In the genomic region with DNA sequence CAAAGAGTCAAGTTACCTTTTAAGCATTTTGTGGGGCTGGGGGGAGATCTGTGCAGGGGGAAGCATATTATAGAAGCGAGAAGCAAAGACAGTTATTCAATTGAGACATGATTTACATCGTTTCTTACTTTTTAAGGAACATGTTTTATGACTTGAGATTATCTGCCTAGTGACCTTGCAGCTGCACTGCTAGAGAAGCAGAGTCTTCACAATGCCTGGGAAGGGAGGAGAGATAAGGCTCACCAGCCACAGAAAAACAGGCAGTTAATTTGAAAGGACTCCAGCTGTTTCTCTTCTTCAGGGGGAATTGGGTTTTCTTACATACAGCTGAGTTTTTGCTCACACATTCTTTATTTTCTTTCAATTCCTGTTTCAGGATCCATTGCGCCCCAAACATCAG, we compare ENCODE assay signal across 1 cellular context.
TF ChIP-seq lines count a peak whose summit lies in the region.

No MANE protein-coding gene starts in this region.

TF ChIP-seq in K562, 482 proteins besides CTCF, POLR2A, EP300 and RAD21 (continued from another document and continues in another):
- TF ChIP-seq, protein P1, sequence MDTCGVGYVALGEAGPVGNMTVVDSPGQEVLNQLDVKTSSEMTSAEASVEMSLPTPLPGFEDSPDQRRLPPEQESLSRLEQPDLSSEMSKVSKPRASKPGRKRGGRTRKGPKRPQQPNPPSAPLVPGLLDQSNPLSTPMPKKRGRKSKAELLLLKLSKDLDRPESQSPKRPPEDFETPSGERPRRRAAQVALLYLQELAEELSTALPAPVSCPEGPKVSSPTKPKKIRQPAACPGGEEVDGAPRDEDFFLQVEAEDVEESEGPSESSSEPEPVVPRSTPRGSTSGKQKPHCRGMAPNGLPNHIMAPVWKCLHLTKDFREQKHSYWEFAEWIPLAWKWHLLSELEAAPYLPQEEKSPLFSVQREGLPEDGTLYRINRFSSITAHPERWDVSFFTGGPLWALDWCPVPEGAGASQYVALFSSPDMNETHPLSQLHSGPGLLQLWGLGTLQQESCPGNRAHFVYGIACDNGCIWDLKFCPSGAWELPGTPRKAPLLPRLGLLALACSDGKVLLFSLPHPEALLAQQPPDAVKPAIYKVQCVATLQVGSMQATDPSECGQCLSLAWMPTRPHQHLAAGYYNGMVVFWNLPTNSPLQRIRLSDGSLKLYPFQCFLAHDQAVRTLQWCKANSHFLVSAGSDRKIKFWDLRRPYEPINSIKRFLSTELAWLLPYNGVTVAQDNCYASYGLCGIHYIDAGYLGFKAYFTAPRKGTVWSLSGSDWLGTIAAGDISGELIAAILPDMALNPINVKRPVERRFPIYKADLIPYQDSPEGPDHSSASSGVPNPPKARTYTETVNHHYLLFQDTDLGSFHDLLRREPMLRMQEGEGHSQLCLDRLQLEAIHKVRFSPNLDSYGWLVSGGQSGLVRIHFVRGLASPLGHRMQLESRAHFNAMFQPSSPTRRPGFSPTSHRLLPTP (IDR thresholded peaks at IDR 0.05; ENCODE audit: borderline replicate concordance, extremely low read depth, insufficient read length) = no peak
- TF ChIP-seq, protein P2, sequence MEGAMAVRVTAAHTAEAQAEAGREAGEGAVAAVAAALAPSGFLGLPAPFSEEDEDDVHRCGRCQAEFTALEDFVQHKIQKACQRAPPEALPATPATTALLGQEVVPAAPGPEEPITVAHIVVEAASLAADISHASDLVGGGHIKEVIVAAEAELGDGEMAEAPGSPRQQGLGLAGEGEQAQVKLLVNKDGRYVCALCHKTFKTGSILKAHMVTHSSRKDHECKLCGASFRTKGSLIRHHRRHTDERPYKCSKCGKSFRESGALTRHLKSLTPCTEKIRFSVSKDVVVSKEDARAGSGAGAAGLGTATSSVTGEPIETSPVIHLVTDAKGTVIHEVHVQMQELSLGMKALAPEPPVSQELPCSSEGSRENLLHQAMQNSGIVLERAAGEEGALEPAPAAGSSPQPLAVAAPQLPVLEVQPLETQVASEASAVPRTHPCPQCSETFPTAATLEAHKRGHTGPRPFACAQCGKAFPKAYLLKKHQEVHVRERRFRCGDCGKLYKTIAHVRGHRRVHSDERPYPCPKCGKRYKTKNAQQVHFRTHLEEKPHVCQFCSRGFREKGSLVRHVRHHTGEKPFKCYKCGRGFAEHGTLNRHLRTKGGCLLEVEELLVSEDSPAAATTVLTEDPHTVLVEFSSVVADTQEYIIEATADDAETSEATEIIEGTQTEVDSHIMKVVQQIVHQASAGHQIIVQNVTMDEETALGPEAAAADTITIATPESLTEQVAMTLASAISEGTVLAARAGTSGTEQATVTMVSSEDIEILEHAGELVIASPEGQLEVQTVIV (CRISPR knock-in tag; IDR thresholded peaks at IDR 0.05; ENCODE audit: borderline replicate concordance) = no peak
- TF ChIP-seq, protein P3, sequence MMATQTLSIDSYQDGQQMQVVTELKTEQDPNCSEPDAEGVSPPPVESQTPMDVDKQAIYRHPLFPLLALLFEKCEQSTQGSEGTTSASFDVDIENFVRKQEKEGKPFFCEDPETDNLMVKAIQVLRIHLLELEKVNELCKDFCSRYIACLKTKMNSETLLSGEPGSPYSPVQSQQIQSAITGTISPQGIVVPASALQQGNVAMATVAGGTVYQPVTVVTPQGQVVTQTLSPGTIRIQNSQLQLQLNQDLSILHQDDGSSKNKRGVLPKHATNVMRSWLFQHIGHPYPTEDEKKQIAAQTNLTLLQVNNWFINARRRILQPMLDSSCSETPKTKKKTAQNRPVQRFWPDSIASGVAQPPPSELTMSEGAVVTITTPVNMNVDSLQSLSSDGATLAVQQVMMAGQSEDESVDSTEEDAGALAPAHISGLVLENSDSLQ (IDR thresholded peaks at IDR 0.05) = peak; percentile 79
- TF ChIP-seq, protein P4, sequence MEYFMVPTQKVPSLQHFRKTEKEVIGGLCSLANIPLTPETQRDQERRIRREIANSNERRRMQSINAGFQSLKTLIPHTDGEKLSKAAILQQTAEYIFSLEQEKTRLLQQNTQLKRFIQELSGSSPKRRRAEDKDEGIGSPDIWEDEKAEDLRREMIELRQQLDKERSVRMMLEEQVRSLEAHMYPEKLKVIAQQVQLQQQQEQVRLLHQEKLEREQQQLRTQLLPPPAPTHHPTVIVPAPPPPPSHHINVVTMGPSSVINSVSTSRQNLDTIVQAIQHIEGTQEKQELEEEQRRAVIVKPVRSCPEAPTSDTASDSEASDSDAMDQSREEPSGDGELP (CRISPR knock-in tag; IDR thresholded peaks at IDR 0.05; ENCODE audit: borderline replicate concordance) = peak; percentile 74
- TF ChIP-seq PML (IDR thresholded peaks at IDR 0.05; ENCODE audit: low read length) (peak; percentile 78), TRIM24 (IDR thresholded peaks at IDR 0.05) (peak; percentile 68 to 74), ZNF436 (CRISPR knock-in tag; IDR thresholded peaks at IDR 0.05) (no peak), SMAD3 (CRISPR knock-in tag; conservative IDR thresholded peaks at IDR 0.05) (no peak), KDM1A (IDR thresholded peaks at IDR 0.05) (peak; percentile 15 to 64), CBFA2T2 (conservative IDR thresholded peaks at IDR 0.05) (peak; percentile 91), FOXJ2 (tag; IDR thresholded peaks at IDR 0.05) (no peak), CREM (IDR thresholded peaks at IDR 0.05; ENCODE audit: low read depth) (peak; percentile 22; the same call in 1 of the 2 replicates), DPF2 (IDR thresholded peaks at IDR 0.05) (peak; percentile 84), DACH1 (IDR thresholded peaks at IDR 0.05; ENCODE audit: partially characterized antibody) (peak; percentile 85), BHLHE40 (IDR thresholded peaks at IDR 0.05; ENCODE audit: low read length) (no peak), HDAC1 (IDR thresholded peaks at IDR 0.05) (peak in 1 of 2 experiments; percentile 20; a peak in 1 of 4 replicates), FOXM1 (IDR thresholded peaks at IDR 0.05; ENCODE audit: low read depth) (0 out of 2 replicates have a peak, but pooled peaks have one; percentile 14), FOXM1 (CRISPR knock-in tag; IDR thresholded peaks at IDR 0.05; ENCODE audit: low read depth) (no peak), GATAD2B (IDR thresholded peaks at IDR 0.05; ENCODE audit: borderline replicate concordance) (peak; percentile 36; the same call in 1 of the 2 replicates), NEUROD1 (IDR thresholded peaks at IDR 0.05; ENCODE audit: borderline replicate concordance, low read depth, low read length, partially characterized antibody) (no peak), PTBP1 (IDR thresholded peaks at IDR 0.05; ENCODE audit: low read depth, low read length) (no peak)
- TF ChIP-seq, protein P5, sequence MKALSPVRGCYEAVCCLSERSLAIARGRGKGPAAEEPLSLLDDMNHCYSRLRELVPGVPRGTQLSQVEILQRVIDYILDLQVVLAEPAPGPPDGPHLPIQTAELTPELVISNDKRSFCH (CRISPR knock-in tag; IDR thresholded peaks at IDR 0.05) = no peak
- TF ChIP-seq, protein P5 (tag; IDR thresholded peaks at IDR 0.05) = no peak
- TF ChIP-seq, protein P6, sequence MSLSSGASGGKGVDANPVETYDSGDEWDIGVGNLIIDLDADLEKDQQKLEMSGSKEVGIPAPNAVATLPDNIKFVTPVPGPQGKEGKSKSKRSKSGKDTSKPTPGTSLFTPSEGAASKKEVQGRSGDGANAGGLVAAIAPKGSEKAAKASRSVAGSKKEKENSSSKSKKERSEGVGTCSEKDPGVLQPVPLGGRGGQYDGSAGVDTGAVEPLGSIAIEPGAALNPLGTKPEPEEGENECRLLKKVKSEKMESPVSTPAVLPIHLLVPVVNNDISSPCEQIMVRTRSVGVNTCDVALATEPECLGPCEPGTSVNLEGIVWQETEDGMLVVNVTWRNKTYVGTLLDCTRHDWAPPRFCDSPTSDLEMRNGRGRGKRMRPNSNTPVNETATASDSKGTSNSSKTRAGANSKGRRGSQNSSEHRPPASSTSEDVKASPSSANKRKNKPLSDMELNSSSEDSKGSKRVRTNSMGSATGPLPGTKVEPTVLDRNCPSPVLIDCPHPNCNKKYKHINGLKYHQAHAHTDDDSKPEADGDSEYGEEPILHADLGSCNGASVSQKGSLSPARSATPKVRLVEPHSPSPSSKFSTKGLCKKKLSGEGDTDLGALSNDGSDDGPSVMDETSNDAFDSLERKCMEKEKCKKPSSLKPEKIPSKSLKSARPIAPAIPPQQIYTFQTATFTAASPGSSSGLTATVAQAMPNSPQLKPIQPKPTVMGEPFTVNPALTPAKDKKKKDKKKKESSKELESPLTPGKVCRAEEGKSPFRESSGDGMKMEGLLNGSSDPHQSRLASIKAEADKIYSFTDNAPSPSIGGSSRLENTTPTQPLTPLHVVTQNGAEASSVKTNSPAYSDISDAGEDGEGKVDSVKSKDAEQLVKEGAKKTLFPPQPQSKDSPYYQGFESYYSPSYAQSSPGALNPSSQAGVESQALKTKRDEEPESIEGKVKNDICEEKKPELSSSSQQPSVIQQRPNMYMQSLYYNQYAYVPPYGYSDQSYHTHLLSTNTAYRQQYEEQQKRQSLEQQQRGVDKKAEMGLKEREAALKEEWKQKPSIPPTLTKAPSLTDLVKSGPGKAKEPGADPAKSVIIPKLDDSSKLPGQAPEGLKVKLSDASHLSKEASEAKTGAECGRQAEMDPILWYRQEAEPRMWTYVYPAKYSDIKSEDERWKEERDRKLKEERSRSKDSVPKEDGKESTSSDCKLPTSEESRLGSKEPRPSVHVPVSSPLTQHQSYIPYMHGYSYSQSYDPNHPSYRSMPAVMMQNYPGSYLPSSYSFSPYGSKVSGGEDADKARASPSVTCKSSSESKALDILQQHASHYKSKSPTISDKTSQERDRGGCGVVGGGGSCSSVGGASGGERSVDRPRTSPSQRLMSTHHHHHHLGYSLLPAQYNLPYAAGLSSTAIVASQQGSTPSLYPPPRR (CRISPR knock-in tag; IDR thresholded peaks at IDR 0.05; ENCODE audit: borderline replicate concordance) = no peak
- TF ChIP-seq, protein P7, sequence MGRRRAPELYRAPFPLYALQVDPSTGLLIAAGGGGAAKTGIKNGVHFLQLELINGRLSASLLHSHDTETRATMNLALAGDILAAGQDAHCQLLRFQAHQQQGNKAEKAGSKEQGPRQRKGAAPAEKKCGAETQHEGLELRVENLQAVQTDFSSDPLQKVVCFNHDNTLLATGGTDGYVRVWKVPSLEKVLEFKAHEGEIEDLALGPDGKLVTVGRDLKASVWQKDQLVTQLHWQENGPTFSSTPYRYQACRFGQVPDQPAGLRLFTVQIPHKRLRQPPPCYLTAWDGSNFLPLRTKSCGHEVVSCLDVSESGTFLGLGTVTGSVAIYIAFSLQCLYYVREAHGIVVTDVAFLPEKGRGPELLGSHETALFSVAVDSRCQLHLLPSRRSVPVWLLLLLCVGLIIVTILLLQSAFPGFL (CRISPR knock-in tag; IDR thresholded peaks at IDR 0.05) = no peak
- TF ChIP-seq, protein P8, sequence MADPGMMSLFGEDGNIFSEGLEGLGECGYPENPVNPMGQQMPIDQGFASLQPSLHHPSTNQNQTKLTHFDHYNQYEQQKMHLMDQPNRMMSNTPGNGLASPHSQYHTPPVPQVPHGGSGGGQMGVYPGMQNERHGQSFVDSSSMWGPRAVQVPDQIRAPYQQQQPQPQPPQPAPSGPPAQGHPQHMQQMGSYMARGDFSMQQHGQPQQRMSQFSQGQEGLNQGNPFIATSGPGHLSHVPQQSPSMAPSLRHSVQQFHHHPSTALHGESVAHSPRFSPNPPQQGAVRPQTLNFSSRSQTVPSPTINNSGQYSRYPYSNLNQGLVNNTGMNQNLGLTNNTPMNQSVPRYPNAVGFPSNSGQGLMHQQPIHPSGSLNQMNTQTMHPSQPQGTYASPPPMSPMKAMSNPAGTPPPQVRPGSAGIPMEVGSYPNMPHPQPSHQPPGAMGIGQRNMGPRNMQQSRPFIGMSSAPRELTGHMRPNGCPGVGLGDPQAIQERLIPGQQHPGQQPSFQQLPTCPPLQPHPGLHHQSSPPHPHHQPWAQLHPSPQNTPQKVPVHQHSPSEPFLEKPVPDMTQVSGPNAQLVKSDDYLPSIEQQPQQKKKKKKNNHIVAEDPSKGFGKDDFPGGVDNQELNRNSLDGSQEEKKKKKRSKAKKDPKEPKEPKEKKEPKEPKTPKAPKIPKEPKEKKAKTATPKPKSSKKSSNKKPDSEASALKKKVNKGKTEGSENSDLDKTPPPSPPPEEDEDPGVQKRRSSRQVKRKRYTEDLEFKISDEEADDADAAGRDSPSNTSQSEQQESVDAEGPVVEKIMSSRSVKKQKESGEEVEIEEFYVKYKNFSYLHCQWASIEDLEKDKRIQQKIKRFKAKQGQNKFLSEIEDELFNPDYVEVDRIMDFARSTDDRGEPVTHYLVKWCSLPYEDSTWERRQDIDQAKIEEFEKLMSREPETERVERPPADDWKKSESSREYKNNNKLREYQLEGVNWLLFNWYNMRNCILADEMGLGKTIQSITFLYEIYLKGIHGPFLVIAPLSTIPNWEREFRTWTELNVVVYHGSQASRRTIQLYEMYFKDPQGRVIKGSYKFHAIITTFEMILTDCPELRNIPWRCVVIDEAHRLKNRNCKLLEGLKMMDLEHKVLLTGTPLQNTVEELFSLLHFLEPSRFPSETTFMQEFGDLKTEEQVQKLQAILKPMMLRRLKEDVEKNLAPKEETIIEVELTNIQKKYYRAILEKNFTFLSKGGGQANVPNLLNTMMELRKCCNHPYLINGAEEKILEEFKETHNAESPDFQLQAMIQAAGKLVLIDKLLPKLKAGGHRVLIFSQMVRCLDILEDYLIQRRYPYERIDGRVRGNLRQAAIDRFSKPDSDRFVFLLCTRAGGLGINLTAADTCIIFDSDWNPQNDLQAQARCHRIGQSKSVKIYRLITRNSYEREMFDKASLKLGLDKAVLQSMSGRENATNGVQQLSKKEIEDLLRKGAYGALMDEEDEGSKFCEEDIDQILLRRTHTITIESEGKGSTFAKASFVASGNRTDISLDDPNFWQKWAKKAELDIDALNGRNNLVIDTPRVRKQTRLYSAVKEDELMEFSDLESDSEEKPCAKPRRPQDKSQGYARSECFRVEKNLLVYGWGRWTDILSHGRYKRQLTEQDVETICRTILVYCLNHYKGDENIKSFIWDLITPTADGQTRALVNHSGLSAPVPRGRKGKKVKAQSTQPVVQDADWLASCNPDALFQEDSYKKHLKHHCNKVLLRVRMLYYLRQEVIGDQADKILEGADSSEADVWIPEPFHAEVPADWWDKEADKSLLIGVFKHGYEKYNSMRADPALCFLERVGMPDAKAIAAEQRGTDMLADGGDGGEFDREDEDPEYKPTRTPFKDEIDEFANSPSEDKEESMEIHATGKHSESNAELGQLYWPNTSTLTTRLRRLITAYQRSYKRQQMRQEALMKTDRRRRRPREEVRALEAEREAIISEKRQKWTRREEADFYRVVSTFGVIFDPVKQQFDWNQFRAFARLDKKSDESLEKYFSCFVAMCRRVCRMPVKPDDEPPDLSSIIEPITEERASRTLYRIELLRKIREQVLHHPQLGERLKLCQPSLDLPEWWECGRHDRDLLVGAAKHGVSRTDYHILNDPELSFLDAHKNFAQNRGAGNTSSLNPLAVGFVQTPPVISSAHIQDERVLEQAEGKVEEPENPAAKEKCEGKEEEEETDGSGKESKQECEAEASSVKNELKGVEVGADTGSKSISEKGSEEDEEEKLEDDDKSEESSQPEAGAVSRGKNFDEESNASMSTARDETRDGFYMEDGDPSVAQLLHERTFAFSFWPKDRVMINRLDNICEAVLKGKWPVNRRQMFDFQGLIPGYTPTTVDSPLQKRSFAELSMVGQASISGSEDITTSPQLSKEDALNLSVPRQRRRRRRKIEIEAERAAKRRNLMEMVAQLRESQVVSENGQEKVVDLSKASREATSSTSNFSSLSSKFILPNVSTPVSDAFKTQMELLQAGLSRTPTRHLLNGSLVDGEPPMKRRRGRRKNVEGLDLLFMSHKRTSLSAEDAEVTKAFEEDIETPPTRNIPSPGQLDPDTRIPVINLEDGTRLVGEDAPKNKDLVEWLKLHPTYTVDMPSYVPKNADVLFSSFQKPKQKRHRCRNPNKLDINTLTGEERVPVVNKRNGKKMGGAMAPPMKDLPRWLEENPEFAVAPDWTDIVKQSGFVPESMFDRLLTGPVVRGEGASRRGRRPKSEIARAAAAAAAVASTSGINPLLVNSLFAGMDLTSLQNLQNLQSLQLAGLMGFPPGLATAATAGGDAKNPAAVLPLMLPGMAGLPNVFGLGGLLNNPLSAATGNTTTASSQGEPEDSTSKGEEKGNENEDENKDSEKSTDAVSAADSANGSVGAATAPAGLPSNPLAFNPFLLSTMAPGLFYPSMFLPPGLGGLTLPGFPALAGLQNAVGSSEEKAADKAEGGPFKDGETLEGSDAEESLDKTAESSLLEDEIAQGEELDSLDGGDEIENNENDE (IDR thresholded peaks at IDR 0.05; ENCODE audit: low read depth, low read length) = no peak
